Comparison of ENCODE assay signal across 1 cellular context in the genomic region with DNA sequence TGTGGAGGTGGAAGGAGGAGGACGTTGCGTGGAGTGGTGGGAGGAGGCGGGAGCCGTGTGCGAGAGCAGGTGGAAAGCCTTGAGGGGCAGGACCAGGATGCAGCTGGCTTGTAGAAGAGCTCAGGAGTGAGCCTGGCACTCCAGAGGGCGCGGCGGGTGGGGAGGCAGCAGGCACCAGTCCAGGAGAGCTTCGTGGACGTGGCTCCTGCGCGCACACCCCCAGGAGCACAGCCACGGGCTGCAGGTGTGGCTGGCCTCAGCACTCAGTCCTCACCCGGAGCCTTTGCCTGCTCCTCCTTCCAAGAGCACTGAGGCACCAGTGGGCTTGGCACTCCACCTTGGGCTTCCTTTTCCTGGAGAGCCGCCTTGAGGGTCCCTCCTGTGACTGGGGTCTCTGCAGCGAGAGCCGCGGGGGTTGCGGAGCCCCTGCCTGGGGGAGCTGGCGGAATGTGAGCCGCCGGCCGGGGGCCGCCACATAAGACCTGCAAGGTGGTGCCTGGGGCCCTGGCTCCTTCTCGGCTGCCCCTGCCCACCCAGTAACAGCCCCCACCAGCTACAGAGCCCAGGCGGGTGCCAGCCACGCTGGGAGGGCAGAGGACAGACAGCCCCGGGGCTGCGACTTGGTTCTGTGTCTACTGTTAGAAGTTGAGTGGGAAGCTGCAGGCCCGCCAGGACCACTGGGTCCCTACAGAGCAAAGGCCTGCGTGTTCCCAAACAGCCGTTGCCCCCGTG.
A peak's percentile ranks its signal among the peaks of the same experiment; 100 is the strongest.
TF ChIP-seq lines count a peak whose summit lies in the region.

No MANE protein-coding gene starts in this region.

TF ChIP-seq in A549, 52 proteins besides CTCF, POLR2A, EP300 and RAD21 (continued from another document):
- TF ChIP-seq, protein P1, sequence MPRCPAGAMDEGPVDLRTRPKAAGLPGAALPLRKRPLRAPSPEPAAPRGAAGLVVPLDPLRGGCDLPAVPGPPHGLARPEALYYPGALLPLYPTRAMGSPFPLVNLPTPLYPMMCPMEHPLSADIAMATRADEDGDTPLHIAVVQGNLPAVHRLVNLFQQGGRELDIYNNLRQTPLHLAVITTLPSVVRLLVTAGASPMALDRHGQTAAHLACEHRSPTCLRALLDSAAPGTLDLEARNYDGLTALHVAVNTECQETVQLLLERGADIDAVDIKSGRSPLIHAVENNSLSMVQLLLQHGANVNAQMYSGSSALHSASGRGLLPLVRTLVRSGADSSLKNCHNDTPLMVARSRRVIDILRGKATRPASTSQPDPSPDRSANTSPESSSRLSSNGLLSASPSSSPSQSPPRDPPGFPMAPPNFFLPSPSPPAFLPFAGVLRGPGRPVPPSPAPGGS (IDR thresholded peaks at IDR 0.05): no peak
- TF ChIP-seq CBX2 (IDR thresholded peaks at IDR 0.05; ENCODE audit: borderline replicate concordance, low read depth): no peak
- TF ChIP-seq, protein P2, sequence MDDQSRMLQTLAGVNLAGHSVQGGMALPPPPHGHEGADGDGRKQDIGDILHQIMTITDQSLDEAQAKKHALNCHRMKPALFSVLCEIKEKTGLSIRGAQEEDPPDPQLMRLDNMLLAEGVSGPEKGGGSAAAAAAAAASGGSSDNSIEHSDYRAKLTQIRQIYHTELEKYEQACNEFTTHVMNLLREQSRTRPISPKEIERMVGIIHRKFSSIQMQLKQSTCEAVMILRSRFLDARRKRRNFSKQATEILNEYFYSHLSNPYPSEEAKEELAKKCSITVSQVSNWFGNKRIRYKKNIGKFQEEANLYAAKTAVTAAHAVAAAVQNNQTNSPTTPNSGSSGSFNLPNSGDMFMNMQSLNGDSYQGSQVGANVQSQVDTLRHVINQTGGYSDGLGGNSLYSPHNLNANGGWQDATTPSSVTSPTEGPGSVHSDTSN (IDR thresholded peaks at IDR 0.05): no peak; the same call in 1 of the 2 replicates
- TF ChIP-seq EHF (CRISPR knock-in tag; IDR thresholded peaks at IDR 0.05): peak; percentile 28; the same call in 1 of the 2 replicates
- no peak for TF ChIP-seq ZC3H11A (IDR thresholded peaks at IDR 0.05)
- no peak; the same call in 1 of the 2 replicates for TF ChIP-seq HOXB5 (CRISPR knock-in tag; IDR thresholded peaks at IDR 0.05)
- no peak for TF ChIP-seq KDM1A (IDR thresholded peaks at IDR 0.05; ENCODE audit: low read depth)
- TF ChIP-seq RFX5 (IDR thresholded peaks at IDR 0.05): no peak
- TF ChIP-seq SMC3 (IDR thresholded peaks at IDR 0.05): no peak
- no peak for TF ChIP-seq HMGXB4 (CRISPR knock-in tag; IDR thresholded peaks at IDR 0.05; ENCODE audit: borderline replicate concordance)
- no peak for TF ChIP-seq MYC (IDR thresholded peaks at IDR 0.05; ENCODE audit: borderline replicate concordance, low read length)
- no peak for TF ChIP-seq USF2 (IDR thresholded peaks at IDR 0.05)
- no peak for TF ChIP-seq NFE2L2 (conservative IDR thresholded peaks at IDR 0.05; ENCODE audit: low read length)
- no peak for TF ChIP-seq NR3C1 (IDR thresholded peaks at IDR 0.05)
- TF ChIP-seq POLR2AphosphoS2 (conservative IDR thresholded peaks at IDR 0.05; ENCODE audit: low read length): no peak; the same call in 1 of the 2 replicates
- TF ChIP-seq SREBF2 (IDR thresholded peaks at IDR 0.05): no peak
- TF ChIP-seq ZNF302 (CRISPR knock-in tag; IDR thresholded peaks at IDR 0.05): no peak
- TF ChIP-seq RCOR1 (IDR thresholded peaks at IDR 0.05; ENCODE audit: low read depth, low read length): no peak
- no peak for TF ChIP-seq CHD2 (IDR thresholded peaks at IDR 0.05; ENCODE audit: low read length, partially characterized antibody)
- TF ChIP-seq, protein P3, sequence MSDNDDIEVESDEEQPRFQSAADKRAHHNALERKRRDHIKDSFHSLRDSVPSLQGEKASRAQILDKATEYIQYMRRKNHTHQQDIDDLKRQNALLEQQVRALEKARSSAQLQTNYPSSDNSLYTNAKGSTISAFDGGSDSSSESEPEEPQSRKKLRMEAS (IDR thresholded peaks at IDR 0.05): no peak
